Comparison of ENCODE assay signal across 8 cellular contexts in genomic region chr12:45170456-45171042, GRCh38. TPM values are rescaled to one million over a fixed set of nuclear protein-coding genes. Genes with fewer than 3 reads are reported as not detected.
DNase-seq lines count a peak whose midpoint lies in the region; TF ChIP-seq lines count a peak whose summit lies in the region.

No MANE protein-coding gene starts in this region.

- H3K36me3 ChIP-seq in HAP-1 (replicated peaks): no peaks in the 10 kb centered on the region

- H3K4me3 ChIP-seq in HAP-1: no peak overlapping the region

- H3K9me3 Mint-ChIP-seq in brain: peaks cover 0 to 6% (median 0%) of the 10 kb centered on the region in 5 experiments

- TF ChIP-seq CTCF in brain (conservative IDR thresholded peaks at IDR 0.05): peak; percentile 58 to 73

- peak; percentile 28 for DNase-seq in DMS153 treated with DMSO at 0.1 percent for 48 hours (lab: John Stamatoyannopoulos, UW; ENCODE audit: unreplicated experiment)
- DNase-seq in HAP-1 (ENCODE audit: low spot score in 2 of 2): peak; percentile 67 to 92
- DNase-seq in NCI-H1930 (lab: John Stamatoyannopoulos, UW): peak; percentile 92 to 94
- peak; percentile 57 for DNase-seq in UCSD-AML1 (lab: John Stamatoyannopoulos, UW; ENCODE audit: unreplicated experiment)
- DNase-seq in iPS-NIHi11 (ENCODE audit: low spot score): peak; percentile 81
- DNase-seq in stimulated activated CD4-positive, alpha-beta T cell treated with anti-CD3 and anti-CD28 coated beads, Interleukin-12 subunit alpha, Interleukin-12 subunit beta, amount 100 ng/mL, for 48 hours (ENCODE audit: low read depth in 2 of 3, low spot score in 1 of 3): peak; percentile 66 to 88 (median 77)
- DNase-seq in mesenteric fat pad (ENCODE audit: low spot score): no peak

- in situ Hi-C loops in HAP-1 (cut with MboI; ENCODE audit: low sequenced_read_pairs): loop anchor here (25.0 kb wide), 1 partner anchor 217 kb away; no protein-coding TSS in a partner anchor

- H3K4me1 Mint-ChIP-seq in brain: peaks cover 4% of the 10 kb centered on the region

- no peaks in the 10 kb centered on the region for H3K27me3 ChIP-seq in HAP-1 (ENCODE audit: low read depth)

- H3K9me3 ChIP-seq in HAP-1: no peaks in the 10 kb centered on the region

- H3K4me3 Mint-ChIP-seq in brain: no peak overlapping the region

- no peaks in the 10 kb centered on the region for H3K4me1 ChIP-seq in HAP-1

- H3K36me3 Mint-ChIP-seq in brain: peaks cover 19% of the 10 kb centered on the region

- no peak overlapping the region for H3K27ac Mint-ChIP-seq in brain

- H3K27me3 Mint-ChIP-seq in brain: no peaks in the 10 kb centered on the region

RNA-seq across cellular contexts. Expression of gene ANO6, which starts 45.3 kb away (rescaled TPM):
- polyA plus RNA-seq in brain (ENCODE audit: insufficient read depth, low read depth, low replicate concordance): 16.5 TPM
- 152 TPM for total RNA-seq in mesenteric fat pad
